13 cellular contexts compared by ENCODE assay signal in genomic region chr4:142202404-142203332, GRCh38.
A peak's percentile ranks its signal among the peaks of the same experiment; 100 is the strongest.
DNase-seq lines count a peak whose midpoint lies in the region; ATAC-seq lines count a peak whose summit lies in the region.
"Had no signal": no experiment of that assay in that cellular context is flagged by ENCODE, and none has a peak within 500 bp of the region (broad histone marks: within the 10 kb centered on the region; RNA-seq: fewer than 3 reads in every experiment).

No MANE protein-coding gene starts in this region.

- peaks cover 15% of the 10 kb centered on the region for H3K4me1 Mint-ChIP-seq in T-helper 17 cell
- H3K4me1 Mint-ChIP-seq in natural killer cell treated with Interleukin-12 subunit alpha and Interleukin-12 subunit beta and Interleukin-15 and Interleukin-18, amount 100 ng/mL, for 72 hours (ENCODE audit: low read depth in 2 of 2): no peaks in the 10 kb centered on the region

- H3K9me3 Mint-ChIP-seq in natural killer cell treated with Interleukin-12 subunit alpha and Interleukin-12 subunit beta and Interleukin-15 and Interleukin-18, amount 100 ng/mL, for 72 hours: no peaks in the 10 kb centered on the region
- H3K9me3 Mint-ChIP-seq: activated CD4-positive, alpha-beta memory T cell treated with anti-CD3 and anti-CD28 coated beads for 36 hours had no signal

- no peaks in the 10 kb centered on the region for H3K27me3 Mint-ChIP-seq in T-helper 17 cell
- no peaks in the 10 kb centered on the region for H3K27me3 Mint-ChIP-seq in natural killer cell treated with Interleukin-12 subunit alpha and Interleukin-12 subunit beta and Interleukin-15 and Interleukin-18, amount 100 ng/mL, for 72 hours
- H3K27me3 Mint-ChIP-seq: activated CD4-positive, alpha-beta memory T cell treated with anti-CD3 and anti-CD28 coated beads for 36 hours had no signal

- DNase-seq in T-helper 17 cell (no peak), ACHN (no peak), epidermal melanocyte (ENCODE audit: insufficient read length, low spot score) (no peak)
- DNase-seq in natural killer cell treated with Interleukin-12 subunit alpha and Interleukin-12 subunit beta and Interleukin-15 and Interleukin-18, amount 100 ng/mL, for 72 hours (ENCODE audit: low spot score): no peak
- DNase-seq: activated CD4-positive, alpha-beta memory T cell treated with anti-CD3 and anti-CD28 coated beads for 36 hours; KG1; NCI-H2227 treated with DMSO at 0.1 percent for 48 hours; right cardiac atrium had no signal

- H3K36me3 Mint-ChIP-seq in T-helper 17 cell (ENCODE audit: low read depth): peaks cover 5% of the 10 kb centered on the region
- no peaks in the 10 kb centered on the region for H3K36me3 Mint-ChIP-seq in natural killer cell treated with Interleukin-12 subunit alpha and Interleukin-12 subunit beta and Interleukin-15 and Interleukin-18, amount 100 ng/mL, for 72 hours

- H3K4me3 Mint-ChIP-seq in T-helper 17 cell: no peak overlapping the region
- H3K4me3 Mint-ChIP-seq in natural killer cell treated with Interleukin-12 subunit alpha and Interleukin-12 subunit beta and Interleukin-15 and Interleukin-18, amount 100 ng/mL, for 72 hours: no peak overlapping the region
- H3K4me3 Mint-ChIP-seq: activated CD4-positive, alpha-beta memory T cell treated with anti-CD3 and anti-CD28 coated beads for 36 hours had no signal

- H3K9me3 ChIP-seq in T-helper 17 cell (ENCODE audit: control insufficient read depth, low read length, poor library complexity, severe bottlenecking): no peaks in the 10 kb centered on the region
- H3K9me3 ChIP-seq: ascending aorta, vagina had no signal

- peak overlapping the region; percentile 66 for H3K27ac Mint-ChIP-seq in T-helper 17 cell
- no peak overlapping the region for H3K27ac Mint-ChIP-seq in natural killer cell treated with Interleukin-12 subunit alpha and Interleukin-12 subunit beta and Interleukin-15 and Interleukin-18, amount 100 ng/mL, for 72 hours
- H3K27ac Mint-ChIP-seq: activated CD4-positive, alpha-beta memory T cell treated with anti-CD3 and anti-CD28 coated beads for 36 hours had no signal

- in situ Hi-C loops in ACHN (cut with HindIII; ENCODE audit: low pct_ligation_motif_present, low pct_unique_long_range_greater_than_20kb, low sequenced_read_pairs): no loop called here

- ATAC-seq in GM18870 (IDR thresholded peaks at IDR 0.05; ENCODE audit: unreplicated experiment): peak; percentile 93
- peak; percentile 90 for ATAC-seq in GM21423 (IDR thresholded peaks at IDR 0.05; ENCODE audit: unreplicated experiment)
- ATAC-seq in HG03039 (IDR thresholded peaks at IDR 0.05; ENCODE audit: unreplicated experiment): peak; percentile 85
- ATAC-seq in T-helper 17 cell: no peak
- ATAC-seq in natural killer cell treated with Interleukin-12 subunit alpha and Interleukin-12 subunit beta and Interleukin-15 and Interleukin-18, amount 100 ng/mL, for 72 hours: no peak
- ATAC-seq: right cardiac atrium had no signal

Comparison
In these comparisons a context has a peak if more than half of its experiments do, and no peak if none do; other contexts are left out.
1. ATAC-seq: peak in GM18870 (single experiment), GM21423 (single experiment) and HG03039 (single experiment); none in T-helper 17 cell (single experiment) and natural killer cell treated with Interleukin-12 subunit alpha and Interleukin-12 subunit beta and Interleukin-15 and Interleukin-18, amount 100 ng/mL, for 72 hours (0 of 2).